Comparison of ENCODE assay signal across 24 cellular contexts in genomic region chr2:72255540-72255939, GRCh38.
"Had no signal": no experiment of that assay in that cellular context is flagged by ENCODE, and none has a peak within 500 bp of the region (broad histone marks: within the 10 kb centered on the region; RNA-seq: fewer than 3 reads in every experiment).

No MANE protein-coding gene starts in this region.

- H3K4me3 Mint-ChIP-seq: dendritic cell treated with granulocyte-macrophage colony-stimulating factor and Interleukin-4, amounts not matched to agents 40 ng/mL and 50 ng/mL, for 4 days; effector memory CD8-positive, alpha-beta T cell; endodermal cell had no signal

- H3K27me3 ChIP-seq: colonic mucosa, dorsolateral prefrontal cortex, esophagus muscularis mucosa, esophagus squamous epithelium, foreskin keratinocyte, gastrocnemius medialis, gastroesophageal sphincter, heart left ventricle, heart right ventricle had no signal

- H3K9me3 Mint-ChIP-seq: dendritic cell treated with granulocyte-macrophage colony-stimulating factor and Interleukin-4, amounts not matched to agents 40 ng/mL and 50 ng/mL, for 4 days had no signal

- H3K27ac Mint-ChIP-seq: dendritic cell treated with granulocyte-macrophage colony-stimulating factor and Interleukin-4, amounts not matched to agents 40 ng/mL and 50 ng/mL, for 4 days; effector memory CD8-positive, alpha-beta T cell; endodermal cell had no signal

- H3K27ac ChIP-seq: colonic mucosa, coronary artery, dorsolateral prefrontal cortex, epithelial cell of prostate, esophagus muscularis mucosa, foreskin keratinocyte, gastrocnemius medialis, gastroesophageal sphincter, heart left ventricle, heart right ventricle had no signal

- H3K4me1 ChIP-seq: colonic mucosa, esophagus muscularis mucosa, foreskin keratinocyte, gastrocnemius medialis, gastroesophageal sphincter, heart left ventricle, heart right ventricle had no signal

- DNase-seq: colonic mucosa; cortex of kidney; dermis blood vessel endothelial cell; dorsolateral prefrontal cortex; effector CD4-positive, alpha-beta T cell; effector CD8-positive, alpha-beta T cell; effector memory CD4-positive, alpha-beta T cell; effector memory CD8-positive, alpha-beta T cell; endodermal cell; erythroblast; esophagus squamous epithelium; foreskin fibroblast; foreskin keratinocyte; foreskin melanocyte; gastrocnemius medialis; head of caudate nucleus; heart left ventricle; heart right ventricle had no signal

- H3K4me3 ChIP-seq: colonic mucosa, coronary artery, dorsolateral prefrontal cortex, esophagus muscularis mucosa, esophagus squamous epithelium, gastrocnemius medialis, gastroesophageal sphincter, heart left ventricle, heart right ventricle had no signal

- H3K9me3 ChIP-seq: colonic mucosa, esophagus muscularis mucosa, esophagus squamous epithelium, gastrocnemius medialis, gastroesophageal sphincter had no signal

- H3K27me3 Mint-ChIP-seq: dendritic cell treated with granulocyte-macrophage colony-stimulating factor and Interleukin-4, amounts not matched to agents 40 ng/mL and 50 ng/mL, for 4 days; effector memory CD8-positive, alpha-beta T cell had no signal

- H3K36me3 ChIP-seq: colonic mucosa, esophagus muscularis mucosa, esophagus squamous epithelium, gastrocnemius medialis, gastroesophageal sphincter, heart left ventricle, heart right ventricle had no signal

- ATAC-seq: effector memory CD8-positive, alpha-beta T cell; esophagus mucosa; foreskin keratinocyte; gastrocnemius medialis; gastroesophageal sphincter; heart left ventricle; heart right ventricle had no signal
